ENCODE assay signal across 2 cellular contexts in the genomic region with DNA sequence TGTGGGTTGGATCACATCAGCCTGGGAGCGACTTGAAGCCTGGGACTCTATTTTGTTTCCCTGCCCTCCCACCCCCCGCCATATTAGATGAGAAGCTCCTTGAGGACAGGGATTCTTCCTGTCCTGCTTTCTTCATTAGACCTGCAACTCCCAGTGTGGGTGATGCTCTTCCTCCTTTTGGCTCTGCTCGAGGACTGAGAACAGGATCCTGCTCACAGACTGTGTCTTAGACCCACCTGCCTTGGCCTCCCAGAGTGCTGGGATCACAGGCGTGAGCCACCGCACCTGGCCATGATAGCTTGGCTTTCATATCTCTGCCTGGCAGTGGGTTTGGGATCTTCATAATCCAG.
TF ChIP-seq lines count a peak whose summit lies in the region.

No MANE protein-coding gene starts in this region.

TF ChIP-seq in A549, 52 proteins besides CTCF, POLR2A, EP300 and RAD21:
- TF ChIP-seq JUN (IDR thresholded peaks at IDR 0.05) (0 out of 5 replicates have a peak, but pooled peaks of 1 of the 2 experiments have one; percentile 35), CHD4 (IDR thresholded peaks at IDR 0.05; ENCODE audit: borderline replicate concordance) (no peak)
TF ChIP-seq in A549: peak in this region for 1.

TF ChIP-seq in IMR-90, 13 proteins besides CTCF, POLR2A, EP300 and RAD21:
- TF ChIP-seq MXI1 (IDR thresholded peaks at IDR 0.05; ENCODE audit: borderline replicate concordance, low read depth, low read length), result no peak
- TF ChIP-seq SMC3 (IDR thresholded peaks at IDR 0.05; ENCODE audit: low read depth, low read length), result no peak
- TF ChIP-seq FOS (IDR thresholded peaks at IDR 0.05; ENCODE audit: low read depth, low read length), result no peak
- TF ChIP-seq, protein P1, sequence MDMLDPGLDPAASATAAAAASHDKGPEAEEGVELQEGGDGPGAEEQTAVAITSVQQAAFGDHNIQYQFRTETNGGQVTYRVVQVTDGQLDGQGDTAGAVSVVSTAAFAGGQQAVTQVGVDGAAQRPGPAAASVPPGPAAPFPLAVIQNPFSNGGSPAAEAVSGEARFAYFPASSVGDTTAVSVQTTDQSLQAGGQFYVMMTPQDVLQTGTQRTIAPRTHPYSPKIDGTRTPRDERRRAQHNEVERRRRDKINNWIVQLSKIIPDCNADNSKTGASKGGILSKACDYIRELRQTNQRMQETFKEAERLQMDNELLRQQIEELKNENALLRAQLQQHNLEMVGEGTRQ (IDR thresholded peaks at IDR 0.05; ENCODE audit: low read depth, low read length), result no peak
- no peak for TF ChIP-seq CHD1 (IDR thresholded peaks at IDR 0.05; ENCODE audit: low read depth, low read length)
- TF ChIP-seq, protein P2, sequence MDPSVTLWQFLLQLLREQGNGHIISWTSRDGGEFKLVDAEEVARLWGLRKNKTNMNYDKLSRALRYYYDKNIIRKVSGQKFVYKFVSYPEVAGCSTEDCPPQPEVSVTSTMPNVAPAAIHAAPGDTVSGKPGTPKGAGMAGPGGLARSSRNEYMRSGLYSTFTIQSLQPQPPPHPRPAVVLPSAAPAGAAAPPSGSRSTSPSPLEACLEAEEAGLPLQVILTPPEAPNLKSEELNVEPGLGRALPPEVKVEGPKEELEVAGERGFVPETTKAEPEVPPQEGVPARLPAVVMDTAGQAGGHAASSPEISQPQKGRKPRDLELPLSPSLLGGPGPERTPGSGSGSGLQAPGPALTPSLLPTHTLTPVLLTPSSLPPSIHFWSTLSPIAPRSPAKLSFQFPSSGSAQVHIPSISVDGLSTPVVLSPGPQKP (IDR thresholded peaks at IDR 0.05; ENCODE audit: borderline replicate concordance, low read depth, low read length), result no peak
- no peak for TF ChIP-seq BHLHE40 (IDR thresholded peaks at IDR 0.05; ENCODE audit: low read depth, low read length)
- no peak for TF ChIP-seq RFX5 (IDR thresholded peaks at IDR 0.05; ENCODE audit: low read depth, low read length)
- TF ChIP-seq MAZ (IDR thresholded peaks at IDR 0.05; ENCODE audit: borderline replicate concordance, low read depth, low read length), result no peak
- TF ChIP-seq CEBPB (IDR thresholded peaks at IDR 0.05; ENCODE audit: low read depth, low read length), result no peak
- TF ChIP-seq RCOR1 (IDR thresholded peaks at IDR 0.05; ENCODE audit: insufficient replicate concordance, low read length), result no peak
- no peak for TF ChIP-seq MAFK (IDR thresholded peaks at IDR 0.05; ENCODE audit: low read depth, low read length)
- no peak for TF ChIP-seq NFE2L2 (IDR thresholded peaks at IDR 0.05; ENCODE audit: low read depth, low read length)
